Comparison of ENCODE assay signal across 9 cellular contexts in genomic region chr3:23213813-23214212, GRCh38.
"Had no signal": no experiment of that assay in that cellular context is flagged by ENCODE, and none has a peak within 500 bp of the region (broad histone marks: within the 10 kb centered on the region; RNA-seq: fewer than 3 reads in every experiment).

No MANE protein-coding gene starts in this region.

- H3K9ac ChIP-seq: GM23248 had no signal

- H3K27ac Mint-ChIP-seq: GM23338, H9, HFFc6 had no signal

- H3K27ac ChIP-seq: GM23248 had no signal

- H3K4me2 ChIP-seq: GM23338 had no signal

- H3K9me3 ChIP-seq: HAP-1 had no signal

- H2AFZ ChIP-seq: GM23248, GM23338 had no signal

- H3K36me3 ChIP-seq: HAP-1 had no signal

- H3K4me3 ChIP-seq: GM23248, GM23338, HAP-1 had no signal

- ATAC-seq: GM23338, HCT116 had no signal

- H3K9me3 Mint-ChIP-seq: GM23338, H9, HFFc6 had no signal

- H3K4me3 Mint-ChIP-seq: GM23338, H9, HFFc6 had no signal

- DNase-seq: GM23248, GOT3, H7, H9, HCEC 1CT, HFFc6 had no signal
